9 cellular contexts compared by ENCODE assay signal in genomic region chr9:116686135-116686534, GRCh38. TPM values are rescaled to one million over a fixed set of nuclear protein-coding genes. Genes with fewer than 3 reads are reported as not detected.
DNase-seq lines count a peak whose midpoint lies in the region; ATAC-seq, FAIRE-seq and TF ChIP-seq lines count a peak whose summit lies in the region.
"Had no signal": no experiment of that assay in that cellular context is flagged by ENCODE, and none has a peak within 500 bp of the region (broad histone marks: within the 10 kb centered on the region; RNA-seq: fewer than 3 reads in every experiment).

No MANE protein-coding gene starts in this region.

- no peak overlapping the region for H3K14ac ChIP-seq in H1 (ENCODE audit: insufficient read length)

- no peak overlapping the region for H2BK5ac ChIP-seq in H1 (ENCODE audit: low read depth, low read length)

- H3K23me2 ChIP-seq in H1 (ENCODE audit: low read depth, low read length) = peaks cover 12% of the 10 kb centered on the region

- no peak overlapping the region for H3K18ac ChIP-seq in H1 (ENCODE audit: extremely low read depth, low read length)

- H3K9ac ChIP-seq in H1 (replicated peaks in 1 of 4; ENCODE audit: extremely low read depth in 1 of 4, low read depth in 3 of 4, low read length in 3 of 4) = no peak overlapping the region

- TF ChIP-seq RAD21 in H1 (IDR thresholded peaks at IDR 0.05 in 1 of 2, conservative IDR thresholded peaks at IDR 0.05 in 1 of 2; ENCODE audit: low read depth in 2 of 2, low read length in 2 of 2) = no peak

- no peak overlapping the region for H3K56ac ChIP-seq in H1 (replicated peaks; ENCODE audit: insufficient read length, low read depth, low read length)

- H3K79me2 ChIP-seq in H1 (ENCODE audit: control insufficient read depth in 1 of 2, insufficient read depth in 2 of 2, low read length in 2 of 2) = peaks cover 0 to 18% of the 10 kb centered on the region in 2 experiments; a peak in 2 of 4 replicates

- no peak overlapping the region for H4K91ac ChIP-seq in H1 (replicated peaks; ENCODE audit: insufficient read length, low read length)

- H2BK120ac ChIP-seq in H1 (replicated peaks; ENCODE audit: low read depth, low read length) = no peak overlapping the region

- 0 out of 2 replicates have a peak overlapping the region, but pooled peaks have one; percentile 49 for H2BK15ac ChIP-seq in H1 (ENCODE audit: low read length)

- H2AFZ ChIP-seq in H1 (ENCODE audit: low read length) = no peak overlapping the region

- POLR2A ChIA-PET in H1 (lab: Charles Lee; ENCODE audit: partially characterized antibody) = no interaction called here

- H2AK5ac ChIP-seq in H1 (ENCODE audit: low read depth, low read length) = no peak overlapping the region

- DNase-seq in ELR (ENCODE audit: low read depth) (peak; percentile 46), LNCaP clone FGC (ENCODE audit: low read depth) (no peak), H1 (ENCODE audit: low read depth in 1 of 2, low spot score in 2 of 2) (no peak), pancreas (no peak), NCI-H2107 (lab: John Stamatoyannopoulos, UW) (no peak), foreskin keratinocyte (no peak), RPMI8226 (no peak), COLO668 (lab: John Stamatoyannopoulos, UW; ENCODE audit: unreplicated experiment) (no peak)
- DNase-seq: stomach had no signal

- H2BK12ac ChIP-seq in H1 (ENCODE audit: low read depth, low read length) = no peak overlapping the region

- no peak overlapping the region for H4K5ac ChIP-seq in H1 (ENCODE audit: insufficient read length, low read depth, low read length)

- FAIRE-seq in H1 (lab: Jason Lieb, UNC) (no peak), pancreas (lab: Jason Lieb, UNC) (no peak)

- H3K36me3 ChIP-seq in H1 (ENCODE audit: control insufficient read depth in 2 of 4, insufficient read depth in 4 of 4, low read length in 3 of 4) (no peaks in the 10 kb centered on the region; a peak in 1 of 8 replicates), pancreas (no peaks in the 10 kb centered on the region)
- H3K36me3 ChIP-seq: stomach had no signal

- H3K79me1 ChIP-seq in H1 (ENCODE audit: low read depth, low read length) = no peaks in the 10 kb centered on the region; the same call in 1 of the 2 replicates

- peak overlapping the region; percentile 77; the same call in 1 of the 2 replicates for H2BK20ac ChIP-seq in H1 (ENCODE audit: low read length)

- peak; percentile 15 to 27 (median 22) for ATAC-seq in pancreas
- no peak for ATAC-seq in foreskin keratinocyte

- no peak overlapping the region for H3K23ac ChIP-seq in H1 (ENCODE audit: insufficient read length)

- TF ChIP-seq CTCF in LNCaP clone FGC (IDR thresholded peaks at IDR 0.05; ENCODE audit: control insufficient read depth, extremely low read depth, insufficient read depth) (no peak), H1 (IDR thresholded peaks at IDR 0.05; ENCODE audit: control extremely low read depth in 1 of 3, insufficient read depth in 1 of 3, low read depth in 1 of 3, low read length in 3 of 3) (no peak), pancreas (IDR thresholded peaks at IDR 0.05) (no peak), foreskin keratinocyte (conservative IDR thresholded peaks at IDR 0.05) (no peak)

- H3K4me3 ChIP-seq in LNCaP clone FGC (ENCODE audit: low read depth, low read length) (peak overlapping the region; percentile 88), H1 (ENCODE audit: extremely low read depth in 1 of 4, insufficient read depth in 2 of 4, low read depth in 3 of 4, low read length in 4 of 4) (peak overlapping the region in 2 of 4 experiments; percentile 67 to 89; a peak in 3 of 8 replicates), pancreas (peak overlapping the region in 2 of 4 donors; percentile 64 to 67)

- peak overlapping the region; percentile 73 to 96 for H3K4me2 ChIP-seq in H1 (ENCODE audit: insufficient read depth in 1 of 2, low read depth in 2 of 2, low read length in 2 of 2)

- no peak overlapping the region for H3K4ac ChIP-seq in H1 (replicated peaks; ENCODE audit: insufficient read length, low read depth, low read length)

- TF ChIP-seq EP300 in H1 (IDR thresholded peaks at IDR 0.05; ENCODE audit: borderline replicate concordance in 1 of 2, low read depth in 2 of 2, low read length in 2 of 2) = no peak

- H3K4me1 ChIP-seq in H1 (replicated peaks in 1 of 4; ENCODE audit: control insufficient read depth in 3 of 4, insufficient read depth in 4 of 4, low read length in 3 of 4) (peaks cover 0 to 9% (median 1%) of the 10 kb centered on the region in 4 experiments; a peak in 5 of 7 replicates), pancreas (peaks cover 8 to 18% (median 16%) of the 10 kb centered on the region in 3 donors), foreskin keratinocyte (no peaks in the 10 kb centered on the region)

- no peak overlapping the region for H4K8ac ChIP-seq in H1 (ENCODE audit: extremely low read depth, insufficient read depth, low read length)

- H3K27ac ChIP-seq in H1 (ENCODE audit: low read depth, low read length) (no peak overlapping the region), pancreas (peak overlapping the region in 1 of 4 donors; percentile 79), foreskin keratinocyte (no peak overlapping the region)

- peaks cover 0 to 1% of the 10 kb centered on the region in 2 experiments for H4K20me1 ChIP-seq in H1 (replicated peaks in 1 of 2; ENCODE audit: control insufficient read depth in 1 of 2, insufficient read depth in 2 of 2, low read length in 2 of 2)

- no peaks in the 10 kb centered on the region; a peak in 2 of 7 replicates for H3K27me3 ChIP-seq in H1 (replicated peaks in 1 of 4; ENCODE audit: control insufficient read depth in 3 of 4, extremely low read depth in 1 of 4, insufficient read depth in 3 of 4, low read length in 3 of 4)
- H3K27me3 ChIP-seq in pancreas = no peaks in the 10 kb centered on the region
- no peaks in the 10 kb centered on the region for H3K27me3 ChIP-seq in foreskin keratinocyte
- H3K27me3 ChIP-seq: stomach had no signal

- no peak for TF ChIP-seq POLR2A in H1 (IDR thresholded peaks at IDR 0.05; ENCODE audit: control extremely low read depth in 1 of 2, low read depth in 2 of 2, low read length in 2 of 2)

- CTCF ChIA-PET in H1 (lab: Charles Lee; ENCODE audit: partially characterized antibody) = interaction anchor here (1.2 to 1.4 kb wide), 3 partner anchors 11 to 97 kb away, joined by 3 to 4 read pairs (median 4); no protein-coding TSS in a partner anchor

- intact Hi-C loops in pancreas (cut with DNase I) = no loop called here

- H3K9me3 ChIP-seq in H1 (ENCODE audit: insufficient read depth in 2 of 2, low read depth in 1 of 2, low read length in 1 of 2) = no peaks in the 10 kb centered on the region
- no peaks in the 10 kb centered on the region for H3K9me3 ChIP-seq in pancreas
- H3K9me3 ChIP-seq: stomach had no signal

TF ChIP-seq in H1, 55 proteins besides CTCF, POLR2A, EP300 and RAD21:
- no peak for TF ChIP-seq KDM4A (IDR thresholded peaks at IDR 0.05; ENCODE audit: low read depth, low read length, severe bottlenecking)
- TF ChIP-seq CBX5 (IDR thresholded peaks at IDR 0.05; ENCODE audit: low read depth, low read length) = no peak
- no peak for TF ChIP-seq SUZ12 (IDR thresholded peaks at IDR 0.05; ENCODE audit: low read length)
- TF ChIP-seq ASH2L (IDR thresholded peaks at IDR 0.05; ENCODE audit: low read length) = no peak
- no peak for TF ChIP-seq RXRA (IDR thresholded peaks at IDR 0.05; ENCODE audit: insufficient read depth, low read depth, low read length)
- TF ChIP-seq RNF2 (IDR thresholded peaks at IDR 0.05; ENCODE audit: borderline replicate concordance, low read depth, low read length, missing control alignments, poor library complexity, severe bottlenecking) = no peak
- TF ChIP-seq FOSL1 (IDR thresholded peaks at IDR 0.05; ENCODE audit: insufficient read depth, low read depth, low read length) = no peak
- TF ChIP-seq CTBP2 (IDR thresholded peaks at IDR 0.05; ENCODE audit: borderline replicate concordance, insufficient read depth, insufficient read length, low read length) = no peak
- no peak for TF ChIP-seq ZNF274 (IDR thresholded peaks at IDR 0.05; ENCODE audit: borderline replicate concordance, extremely low read depth, low read length)
- TF ChIP-seq RBBP5 (IDR thresholded peaks at IDR 0.05; ENCODE audit: borderline replicate concordance, low read depth, low read length) = no peak
- no peak for TF ChIP-seq TAF7 (optimal IDR thresholded peaks at IDR 0.05; ENCODE audit: borderline replicate concordance, low read depth, low read length)
- TF ChIP-seq GTF2F1 (IDR thresholded peaks at IDR 0.05; ENCODE audit: borderline replicate concordance, low read depth, low read length) = no peak
- TF ChIP-seq RFX5 (IDR thresholded peaks at IDR 0.05; ENCODE audit: borderline replicate concordance, low read depth, low read length) = no peak
- no peak for TF ChIP-seq CHD1 (IDR thresholded peaks at IDR 0.05; ENCODE audit: low read depth, low read length)

RNA-seq across cellular contexts. Expression of gene TRIM32, which starts 1.0 kb away (rescaled TPM):
- total RNA-seq in H1 (2021; fragmentation: NEBNext Ultra II Directional; extraction: Animal tissue kit (Norgen Biotek cat#: 25700)) = 17.3 and 17.9 TPM in 2 replicates
- polyA plus RNA-seq in H1 (2011; rRNA removed) = 9.2 and 10.5 TPM in 2 replicates
- 10.3 TPM for polyA plus RNA-seq in H1 (2011; cell fraction: cytosol; rRNA removed)
- 14.9 TPM for polyA plus RNA-seq in H1 (2011; cell fraction: nucleus; rRNA removed)
- polyA plus RNA-seq in H1 (2012, experiment 1 of 2) = 8.7 to 11.6 TPM (median 10.5 TPM) in 4 replicates
- 6.1 TPM for polyA plus RNA-seq in H1 (2012, experiment 2 of 2)
- polyA plus RNA-seq in H1 (2013, experiment 1 of 2) = 6.6 TPM
- 7.0 TPM for polyA plus RNA-seq in H1 (2013, experiment 2 of 2)
- 36.5 and 38.1 TPM in 2 replicates for polyA minus RNA-seq in H1 (2011; rRNA and poly(A)+ RNA removed)
- 10.1 TPM for polyA minus RNA-seq in H1 (2011; cell fraction: cytosol; rRNA and poly(A)+ RNA removed)
- 22.4 TPM for polyA minus RNA-seq in H1 (2011; cell fraction: nucleus; rRNA and poly(A)+ RNA removed)
- total RNA-seq in pancreas = 10 to 100 TPM in 3 of 6 donors, 1 to 10 TPM in 3; 5.9 to 18.2 (median 9.5) TPM
- polyA plus RNA-seq in pancreas = 1 to 10 TPM; 2.4 to 3.2 TPM
- 21.3 and 24.6 TPM in 2 replicates for total RNA-seq in foreskin keratinocyte
- 9.0 and 10.0 TPM in 2 replicates for polyA plus RNA-seq in foreskin keratinocyte
